In the genomic region with DNA sequence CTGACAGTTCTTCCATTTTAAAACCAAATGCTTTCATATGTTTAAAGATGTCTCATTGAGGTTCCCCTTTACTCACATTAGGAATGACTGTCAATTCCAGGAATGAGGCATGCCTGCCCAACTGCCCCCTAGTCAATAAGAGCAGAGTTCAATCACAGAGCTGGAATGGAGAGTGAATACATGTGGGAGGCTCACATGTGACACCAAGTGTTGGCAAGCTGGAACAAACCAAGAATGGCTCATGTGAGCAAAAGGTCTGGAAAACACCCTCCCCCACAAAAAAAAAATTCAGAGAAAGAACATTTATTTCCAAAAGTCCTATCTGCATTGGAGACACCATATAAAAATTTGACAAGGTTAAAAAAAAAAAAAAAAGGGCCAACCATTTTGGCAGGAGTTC, we compare ENCODE assay signal across 1 cellular context.
TF ChIP-seq lines count a peak whose summit lies in the region.

No MANE protein-coding gene starts in this region.

TF ChIP-seq in A549, 52 proteins besides CTCF, POLR2A, EP300 and RAD21 (continued from another document):
- TF ChIP-seq, protein P1, sequence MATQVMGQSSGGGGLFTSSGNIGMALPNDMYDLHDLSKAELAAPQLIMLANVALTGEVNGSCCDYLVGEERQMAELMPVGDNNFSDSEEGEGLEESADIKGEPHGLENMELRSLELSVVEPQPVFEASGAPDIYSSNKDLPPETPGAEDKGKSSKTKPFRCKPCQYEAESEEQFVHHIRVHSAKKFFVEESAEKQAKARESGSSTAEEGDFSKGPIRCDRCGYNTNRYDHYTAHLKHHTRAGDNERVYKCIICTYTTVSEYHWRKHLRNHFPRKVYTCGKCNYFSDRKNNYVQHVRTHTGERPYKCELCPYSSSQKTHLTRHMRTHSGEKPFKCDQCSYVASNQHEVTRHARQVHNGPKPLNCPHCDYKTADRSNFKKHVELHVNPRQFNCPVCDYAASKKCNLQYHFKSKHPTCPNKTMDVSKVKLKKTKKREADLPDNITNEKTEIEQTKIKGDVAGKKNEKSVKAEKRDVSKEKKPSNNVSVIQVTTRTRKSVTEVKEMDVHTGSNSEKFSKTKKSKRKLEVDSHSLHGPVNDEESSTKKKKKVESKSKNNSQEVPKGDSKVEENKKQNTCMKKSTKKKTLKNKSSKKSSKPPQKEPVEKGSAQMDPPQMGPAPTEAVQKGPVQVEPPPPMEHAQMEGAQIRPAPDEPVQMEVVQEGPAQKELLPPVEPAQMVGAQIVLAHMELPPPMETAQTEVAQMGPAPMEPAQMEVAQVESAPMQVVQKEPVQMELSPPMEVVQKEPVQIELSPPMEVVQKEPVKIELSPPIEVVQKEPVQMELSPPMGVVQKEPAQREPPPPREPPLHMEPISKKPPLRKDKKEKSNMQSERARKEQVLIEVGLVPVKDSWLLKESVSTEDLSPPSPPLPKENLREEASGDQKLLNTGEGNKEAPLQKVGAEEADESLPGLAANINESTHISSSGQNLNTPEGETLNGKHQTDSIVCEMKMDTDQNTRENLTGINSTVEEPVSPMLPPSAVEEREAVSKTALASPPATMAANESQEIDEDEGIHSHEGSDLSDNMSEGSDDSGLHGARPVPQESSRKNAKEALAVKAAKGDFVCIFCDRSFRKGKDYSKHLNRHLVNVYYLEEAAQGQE (IDR thresholded peaks at IDR 0.05): no peak
- TF ChIP-seq EHMT2 (IDR thresholded peaks at IDR 0.05; ENCODE audit: low read depth) (no peak), NR3C1 (IDR thresholded peaks at IDR 0.05) (no peak)
TF ChIP-seq in A549: peak in this region for 0.
